ENCODE assay signal across 8 cellular contexts in the genomic region with DNA sequence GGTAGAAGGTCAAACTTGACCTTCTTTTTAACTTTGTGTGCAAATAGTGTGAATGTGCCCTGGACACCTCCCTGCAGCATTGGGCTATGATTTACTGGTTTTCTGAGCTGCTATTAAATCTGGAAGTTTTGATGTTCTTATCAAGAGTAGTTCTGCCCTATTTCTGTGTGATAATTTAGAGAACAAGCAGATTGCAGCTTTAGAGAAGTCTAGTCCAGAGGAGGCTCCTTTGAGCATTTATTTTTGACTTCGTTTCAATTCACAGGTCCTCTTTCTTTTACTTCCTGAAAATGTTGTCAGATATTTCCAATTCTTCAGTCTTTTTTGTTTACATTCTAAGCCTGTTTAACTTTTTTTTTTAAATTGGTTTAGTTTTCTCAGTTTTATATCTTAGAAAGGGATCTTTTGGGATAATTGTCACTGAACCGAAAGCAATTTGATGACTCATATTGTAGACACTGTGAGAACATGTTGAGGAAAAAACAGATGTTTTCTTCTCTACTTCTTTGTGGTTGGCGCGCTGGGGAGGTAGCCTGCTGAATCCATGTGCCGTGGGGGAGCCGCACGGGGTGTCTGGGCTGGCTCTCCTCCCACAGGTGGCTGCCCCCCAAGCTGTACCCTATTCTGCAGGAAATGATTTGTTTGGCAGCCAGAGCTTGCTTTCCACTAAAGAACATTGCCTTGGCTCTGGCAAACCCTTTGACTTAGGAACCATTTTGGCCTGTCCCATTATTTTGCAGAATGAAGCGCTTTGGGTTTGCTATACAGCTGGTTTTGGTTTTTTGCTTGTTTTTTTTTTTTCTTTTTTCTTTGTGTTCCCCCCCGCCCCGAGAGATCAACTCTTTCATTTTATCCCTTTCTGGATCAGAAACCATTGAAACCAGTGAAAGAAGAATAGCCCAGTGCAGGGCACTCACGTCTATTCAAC. TPM values are rescaled to one million over a fixed set of nuclear protein-coding genes. Genes with fewer than 3 reads are reported as not detected.
DNase-seq lines count a peak whose midpoint lies in the region; ATAC-seq and TF ChIP-seq lines count a peak whose summit lies in the region.

No MANE protein-coding gene starts in this region.

- no peak overlapping the region for H3K27ac Mint-ChIP-seq in glutamatergic neuron (ENCODE audit: unreplicated experiment)

- peaks cover 4% of the 10 kb centered on the region for H3K4me1 Mint-ChIP-seq in glutamatergic neuron (ENCODE audit: low read depth, unreplicated experiment)

- ATAC-seq in stimulated activated naive CD8-positive, alpha-beta T cell treated with anti-CD3 and anti-CD28 coated beads, Interleukin-15, Interleukin-2, amounts not matched to agents 100 U/mL and 50 U/mL, for 24 hours, result peak; percentile 69
- no peak for ATAC-seq in HG03520 (IDR thresholded peaks at IDR 0.05; ENCODE audit: unreplicated experiment)

- TF ChIP-seq CTCF in GM13977 (IDR thresholded peaks at IDR 0.05; ENCODE audit: extremely low read depth, insufficient read depth, missing control alignments) (no peak), glutamatergic neuron (IDR thresholded peaks at IDR 0.05; ENCODE audit: partially characterized antibody, unreplicated experiment) (no peak)

- H3K36me3 Mint-ChIP-seq in glutamatergic neuron (ENCODE audit: unreplicated experiment), result no peaks in the 10 kb centered on the region

- DNase-seq in GM13977 (ENCODE audit: low spot score) (peak; percentile 41), NOMO-1 (lab: John Stamatoyannopoulos, UW; ENCODE audit: unreplicated experiment in 2 of 2) (peak; percentile 25 to 89), inferior parietal cortex (ENCODE audit: extremely low spot score) (peak; percentile 40), NCI-H82 treated with DMSO at 0.1 percent for 48 hours (lab: John Stamatoyannopoulos, UW; ENCODE audit: unreplicated experiment) (no peak), glutamatergic neuron (no peak)
- DNase-seq in activated effector memory CD4-positive, alpha-beta T cell treated with anti-CD3 and anti-CD28 coated beads, Interleukin-2, amount 50 U/mL, for 16 hours, result peak; percentile 73
- DNase-seq in stimulated activated naive CD8-positive, alpha-beta T cell treated with anti-CD3 and anti-CD28 coated beads, Interleukin-15, Interleukin-2, amounts not matched to agents 100 U/mL and 50 U/mL, for 24 hours, result peak; percentile 45

- in situ Hi-C loops in GM13977 (cut with MboI; ENCODE audit: low pct_unique_long_range_greater_than_20kb, low sequenced_read_pairs, unreplicated experiment), result no loop called here

- no peak overlapping the region for H3K4me3 Mint-ChIP-seq in glutamatergic neuron (ENCODE audit: unreplicated experiment)

- H3K9me3 Mint-ChIP-seq in glutamatergic neuron (ENCODE audit: unreplicated experiment), result no peaks in the 10 kb centered on the region

- peaks cover 2% of the 10 kb centered on the region for H3K27me3 Mint-ChIP-seq in glutamatergic neuron (ENCODE audit: unreplicated experiment)

RNA-seq across cellular contexts. Expression of a gene that starts 53.4 kb away (rescaled TPM):
- 33.7 TPM for total RNA-seq in glutamatergic neuron (ENCODE audit: unreplicated experiment)

RNA-seq across cellular contexts. Expression of a gene that starts 54.2 kb away (rescaled TPM):
- total RNA-seq in glutamatergic neuron (ENCODE audit: unreplicated experiment), result 188 TPM

Comparison
In these comparisons a context has a peak if more than half of its experiments do, and no peak if none do; other contexts are left out.
1. DNase-seq: peak in GM13977 (single experiment), NOMO-1 (2 of 2), activated effector memory CD4-positive, alpha-beta T cell treated with anti-CD3 and anti-CD28 coated beads, Interleukin-2, amount 50 U/mL, for 16 hours (single experiment), inferior parietal cortex (single experiment) and stimulated activated naive CD8-positive, alpha-beta T cell treated with anti-CD3 and anti-CD28 coated beads, Interleukin-15, Interleukin-2, amounts not matched to agents 100 U/mL and 50 U/mL, for 24 hours (single experiment); none in NCI-H82 treated with DMSO at 0.1 percent for 48 hours (single experiment) and glutamatergic neuron (single experiment).